In genomic region chr11:122809861-122810260, GRCh38 we compare ENCODE assay signal across 16 cellular contexts. TPM values are rescaled to one million over a fixed set of nuclear protein-coding genes. Genes with fewer than 3 reads are reported as not detected.
"Had no signal": no experiment of that assay in that cellular context is flagged by ENCODE, and none has a peak within 500 bp of the region (broad histone marks: within the 10 kb centered on the region; RNA-seq: fewer than 3 reads in every experiment).

No MANE protein-coding gene starts in this region.

- H3K4me3 ChIP-seq: dorsolateral prefrontal cortex, mucosa of descending colon, skin epidermis, upper lobe of left lung had no signal

- H3K27ac Mint-ChIP-seq: activated CD4-positive, alpha-beta T cell treated with anti-CD3 and anti-CD28 coated beads, Interleukin-2, amount 10 ng/mL, durations not matched to agents 7 days and 5 days; activated naive CD8-positive, alpha-beta T cell treated with anti-CD3 and anti-CD28 coated beads, Interleukin-2, amount 10 ng/mL, durations not matched to agents 7 days and 5 days; activated T-helper 1 cell treated with anti-CD3 and anti-CD28 coated beads, Interleukin-12 subunit alpha, Interleukin-12 subunit beta, Interleukin-2, Interleukin-4 antibody, amounts not matched to agents 30 ng/mL and 10 ng/mL and 1 ng/mL, durations not matched to agents 14 hours and 24 hours and 36 hours had no signal

- H3K4me3 Mint-ChIP-seq: activated CD4-positive, alpha-beta T cell treated with anti-CD3 and anti-CD28 coated beads, Interleukin-2, amount 10 ng/mL, durations not matched to agents 7 days and 5 days; activated naive CD8-positive, alpha-beta T cell treated with anti-CD3 and anti-CD28 coated beads, Interleukin-2, amount 10 ng/mL, durations not matched to agents 7 days and 5 days; activated T-helper 1 cell treated with anti-CD3 and anti-CD28 coated beads, Interleukin-12 subunit alpha, Interleukin-12 subunit beta, Interleukin-2, Interleukin-4 antibody, amounts not matched to agents 30 ng/mL and 10 ng/mL and 1 ng/mL, durations not matched to agents 14 hours and 24 hours and 36 hours; naive thymus-derived CD4-positive, alpha-beta T cell had no signal

- DNase-seq: activated CD4-positive, alpha-beta T cell treated with anti-CD3 and anti-CD28 coated beads, Interleukin-2, amount 10 ng/mL, durations not matched to agents 7 days and 5 days; activated CD4-positive, CD25-positive, alpha-beta regulatory T cell; activated naive CD8-positive, alpha-beta T cell treated with anti-CD3 and anti-CD28 coated beads, Interleukin-2, amount 10 ng/mL, durations not matched to agents 7 days and 5 days; aorta; islet precursor cell; mucosa of descending colon; naive thymus-derived CD4-positive, alpha-beta T cell; retina; stimulated activated CD4-positive, alpha-beta T cell treated with anti-CD3 and anti-CD28 coated beads, Interleukin-15, amount 100 ng/mL, for 24 hours; stimulated activated CD4-positive, alpha-beta T cell treated with anti-CD3 and anti-CD28 coated beads, Interleukin-4, amount 100 ng/mL, for 1 hour; stimulated activated naive CD4-positive, alpha-beta T cell treated with Interleukin-2 at 50 U/mL for 16 hours had no signal

- H3K27me3 Mint-ChIP-seq: activated CD4-positive, alpha-beta T cell treated with anti-CD3 and anti-CD28 coated beads, Interleukin-2, amount 10 ng/mL, durations not matched to agents 7 days and 5 days; activated naive CD8-positive, alpha-beta T cell treated with anti-CD3 and anti-CD28 coated beads, Interleukin-2, amount 10 ng/mL, durations not matched to agents 7 days and 5 days; naive thymus-derived CD4-positive, alpha-beta T cell had no signal

- H3K9me3 Mint-ChIP-seq: activated CD4-positive, alpha-beta T cell treated with anti-CD3 and anti-CD28 coated beads, Interleukin-2, amount 10 ng/mL, durations not matched to agents 7 days and 5 days; activated naive CD8-positive, alpha-beta T cell treated with anti-CD3 and anti-CD28 coated beads, Interleukin-2, amount 10 ng/mL, durations not matched to agents 7 days and 5 days; activated T-helper 1 cell treated with anti-CD3 and anti-CD28 coated beads, Interleukin-12 subunit alpha, Interleukin-12 subunit beta, Interleukin-2, Interleukin-4 antibody, amounts not matched to agents 30 ng/mL and 10 ng/mL and 1 ng/mL, durations not matched to agents 14 hours and 24 hours and 36 hours had no signal

- H3K27me3 ChIP-seq: upper lobe of left lung had no signal

- ATAC-seq: left lobe of liver; mucosa of descending colon; naive thymus-derived CD4-positive, alpha-beta T cell had no signal

- H3K9me3 ChIP-seq: mucosa of descending colon, upper lobe of left lung had no signal

- H3K36me3 ChIP-seq: upper lobe of left lung had no signal

RNA-seq across cellular contexts. Expression of gene CRTAM, which starts 28.4 kb away (rescaled TPM):
- total RNA-seq: left lobe of liver had no signal
- polyA plus RNA-seq: aorta had no signal
